ENCODE assay signal across 32 cellular contexts in the genomic region with DNA sequence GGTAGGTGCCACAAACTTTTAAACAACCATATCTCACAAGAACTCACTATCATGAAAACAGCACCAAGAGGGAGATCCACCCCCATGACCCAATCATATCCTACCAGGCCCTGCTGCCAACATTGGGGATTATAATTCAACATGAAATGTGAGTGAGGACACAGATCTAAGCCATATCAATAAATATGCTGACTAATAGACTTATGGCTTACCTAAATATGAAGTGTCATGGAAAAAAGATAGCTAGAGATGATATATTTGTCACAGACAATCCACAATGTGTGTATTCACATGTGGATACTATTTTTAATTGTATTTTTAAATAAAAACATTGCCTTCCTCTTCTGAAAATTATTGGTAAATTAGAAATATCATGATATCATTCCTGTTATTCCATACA. TPM values are rescaled to one million over a fixed set of nuclear protein-coding genes. Genes with fewer than 3 reads are reported as not detected.
"Had no signal": no experiment of that assay in that cellular context is flagged by ENCODE, and none has a peak within 500 bp of the region (broad histone marks: within the 10 kb centered on the region; RNA-seq: fewer than 3 reads in every experiment).

No MANE protein-coding gene starts in this region.

- H3K4me3 Mint-ChIP-seq: activated CD4-positive, alpha-beta memory T cell treated with anti-CD3 and anti-CD28 coated beads for 36 hours; activated CD4-positive, alpha-beta T cell treated with anti-CD3 and anti-CD28 coated beads for 36 hours; activated CD4-positive, alpha-beta T cell treated with anti-CD3 and anti-CD28 coated beads, Interleukin-2, amount 10 ng/mL, durations not matched to agents 24 days and 14 days; activated CD8-positive, alpha-beta memory T cell treated with anti-CD3 and anti-CD28 coated beads, Interleukin-2, amount 10 ng/mL, durations not matched to agents 7 days and 5 days; activated CD8-positive, alpha-beta T cell treated with anti-CD3 and anti-CD28 coated beads, Interleukin-2, amount 10 ng/mL, durations not matched to agents 7 days and 5 days; activated naive CD4-positive, alpha-beta T cell treated with anti-CD3 and anti-CD28 coated beads, Interleukin-2, amount 10 ng/mL, durations not matched to agents 7 days and 5 days; activated naive CD8-positive, alpha-beta T cell treated with anti-CD3 and anti-CD28 coated beads, Interleukin-2, amount 10 ng/mL, durations not matched to agents 7 days and 5 days; activated T-cell treated with anti-CD3 and anti-CD28 coated beads, Interleukin-2, amount 50 U/mL, for 72 hours; brain; endodermal cell; T-helper 17 cell; T-helper 2 cell treated with Interferon-gamma antibody and Interleukin-4, amounts not matched to agents 5 μg/mL and 100 μg/mL, for 36 hours had no signal

- H3K9me3 ChIP-seq: ascending aorta, breast epithelium, colonic mucosa, heart left ventricle had no signal

- H3K27me3 Mint-ChIP-seq: activated CD4-positive, alpha-beta memory T cell treated with anti-CD3 and anti-CD28 coated beads for 36 hours; activated CD4-positive, alpha-beta T cell treated with anti-CD3 and anti-CD28 coated beads for 36 hours; activated CD4-positive, alpha-beta T cell treated with anti-CD3 and anti-CD28 coated beads, Interleukin-2, amount 10 ng/mL, durations not matched to agents 24 days and 14 days; activated naive CD4-positive, alpha-beta T cell treated with anti-CD3 and anti-CD28 coated beads, Interleukin-2, amount 10 ng/mL, durations not matched to agents 7 days and 5 days; activated naive CD8-positive, alpha-beta T cell treated with anti-CD3 and anti-CD28 coated beads, Interleukin-2, amount 10 ng/mL, durations not matched to agents 7 days and 5 days; T-helper 17 cell had no signal

- H3K36me3 ChIP-seq: ascending aorta, breast epithelium, cardiac muscle cell, colonic mucosa, heart left ventricle had no signal

- H3K27ac ChIP-seq: ascending aorta, breast epithelium, cardiac muscle cell, colonic mucosa, heart left ventricle had no signal

- H3K9me3 Mint-ChIP-seq: activated CD4-positive, alpha-beta memory T cell treated with anti-CD3 and anti-CD28 coated beads for 36 hours; activated CD4-positive, alpha-beta T cell treated with anti-CD3 and anti-CD28 coated beads, Interleukin-2, amount 10 ng/mL, durations not matched to agents 24 days and 14 days; activated naive CD4-positive, alpha-beta T cell treated with anti-CD3 and anti-CD28 coated beads, Interleukin-2, amount 10 ng/mL, durations not matched to agents 7 days and 5 days; activated naive CD8-positive, alpha-beta T cell treated with anti-CD3 and anti-CD28 coated beads, Interleukin-2, amount 10 ng/mL, durations not matched to agents 7 days and 5 days; activated T-cell treated with anti-CD3 and anti-CD28 coated beads, Interleukin-2, amount 50 U/mL, for 72 hours; endodermal cell; T-helper 2 cell treated with Interferon-gamma antibody and Interleukin-4, amounts not matched to agents 5 μg/mL and 100 μg/mL, for 36 hours had no signal

- H3K4me1 ChIP-seq: ascending aorta, breast epithelium, colonic mucosa had no signal

- H3K4me1 Mint-ChIP-seq: activated CD4-positive, alpha-beta T cell treated with anti-CD3 and anti-CD28 coated beads for 36 hours; activated CD4-positive, alpha-beta T cell treated with anti-CD3 and anti-CD28 coated beads, Interleukin-2, amount 10 ng/mL, durations not matched to agents 24 days and 14 days; activated CD8-positive, alpha-beta memory T cell treated with anti-CD3 and anti-CD28 coated beads, Interleukin-2, amount 10 ng/mL, durations not matched to agents 7 days and 5 days; activated naive CD4-positive, alpha-beta T cell treated with anti-CD3 and anti-CD28 coated beads, Interleukin-2, amount 10 ng/mL, durations not matched to agents 7 days and 5 days; activated naive CD8-positive, alpha-beta T cell treated with anti-CD3 and anti-CD28 coated beads, Interleukin-2, amount 10 ng/mL, durations not matched to agents 7 days and 5 days; brain; endodermal cell; T-helper 17 cell had no signal

- H3K36me3 Mint-ChIP-seq: activated CD4-positive, alpha-beta memory T cell treated with anti-CD3 and anti-CD28 coated beads for 36 hours; activated CD8-positive, alpha-beta memory T cell treated with anti-CD3 and anti-CD28 coated beads, Interleukin-2, amount 10 ng/mL, durations not matched to agents 7 days and 5 days; activated naive CD4-positive, alpha-beta T cell treated with anti-CD3 and anti-CD28 coated beads, Interleukin-2, amount 10 ng/mL, durations not matched to agents 7 days and 5 days; activated naive CD8-positive, alpha-beta T cell treated with anti-CD3 and anti-CD28 coated beads, Interleukin-2, amount 10 ng/mL, durations not matched to agents 7 days and 5 days; brain had no signal

- DNase-seq: activated CD4-positive, alpha-beta memory T cell treated with anti-CD3 and anti-CD28 coated beads for 36 hours; activated CD4-positive, alpha-beta T cell treated with anti-CD3 and anti-CD28 coated beads for 36 hours; activated CD4-positive, alpha-beta T cell treated with anti-CD3 and anti-CD28 coated beads, Interleukin-2, amount 10 ng/mL, durations not matched to agents 24 days and 14 days; activated CD4-positive, CD25-positive, alpha-beta regulatory T cell; activated CD4-positive, CD25-positive, alpha-beta regulatory T cell treated with anti-CD3 and anti-CD28 coated beads, Interleukin-2, amount 50 U/mL, for 72 hours; activated CD8-positive, alpha-beta memory T cell treated with anti-CD3 and anti-CD28 coated beads, Interleukin-2, amount 10 ng/mL, durations not matched to agents 7 days and 5 days; activated CD8-positive, alpha-beta memory T cell treated with anti-CD3 and anti-CD28 coated beads, Interleukin-2, amount 50 U/mL, for 4 hours; activated CD8-positive, alpha-beta T cell treated with anti-CD3 and anti-CD28 coated beads, Interleukin-2, amount 10 ng/mL, durations not matched to agents 7 days and 5 days; activated gamma-delta T cell; activated naive CD4-positive, alpha-beta T cell; activated naive CD4-positive, alpha-beta T cell treated with anti-CD3 and anti-CD28 coated beads, Interleukin-2, amount 10 ng/mL, durations not matched to agents 7 days and 5 days; activated naive CD8-positive, alpha-beta T cell treated with anti-CD3 and anti-CD28 coated beads, Interleukin-2, amount 10 ng/mL, durations not matched to agents 7 days and 5 days; activated T-cell treated with anti-CD3 and anti-CD28 coated beads, Interleukin-2, amount 50 U/mL, for 1 hour; activated T-cell treated with anti-CD3 and anti-CD28 coated beads, Interleukin-2, amount 50 U/mL, for 72 hours; central memory CD4-positive, alpha-beta T cell; cerebellar nuclear complex; colonic mucosa; effector CD8-positive, alpha-beta T cell; endodermal cell; foreskin fibroblast; heart left ventricle; T-helper 1 cell; T-helper 17 cell; T1000 had no signal

- ATAC-seq: activated CD4-positive, alpha-beta T cell treated with anti-CD3 and anti-CD28 coated beads for 36 hours; activated CD8-positive, alpha-beta memory T cell treated with anti-CD3 and anti-CD28 coated beads, Interleukin-2, amount 10 ng/mL, durations not matched to agents 7 days and 5 days; activated CD8-positive, alpha-beta T cell treated with anti-CD3 and anti-CD28 coated beads, Interleukin-2, amount 10 ng/mL, durations not matched to agents 7 days and 5 days; activated naive CD4-positive, alpha-beta T cell treated with anti-CD3 and anti-CD28 coated beads, Interleukin-2, amount 50 U/mL, for 72 hours; activated T-cell treated with anti-CD3 and anti-CD28 coated beads, Interleukin-2, amount 50 U/mL, for 72 hours; esophagus mucosa; heart left ventricle; T-helper 17 cell had no signal

- H3K4me3 ChIP-seq: ascending aorta, breast epithelium, cardiac muscle cell, colonic mucosa, heart left ventricle had no signal

- H3K27me3 ChIP-seq: ascending aorta, breast epithelium, cardiac muscle cell, colonic mucosa, heart left ventricle had no signal

- H3K27ac Mint-ChIP-seq: activated CD4-positive, alpha-beta memory T cell treated with anti-CD3 and anti-CD28 coated beads for 36 hours; activated CD4-positive, alpha-beta T cell treated with anti-CD3 and anti-CD28 coated beads for 36 hours; activated CD4-positive, alpha-beta T cell treated with anti-CD3 and anti-CD28 coated beads, Interleukin-2, amount 10 ng/mL, durations not matched to agents 24 days and 14 days; activated CD8-positive, alpha-beta memory T cell treated with anti-CD3 and anti-CD28 coated beads, Interleukin-2, amount 10 ng/mL, durations not matched to agents 7 days and 5 days; activated CD8-positive, alpha-beta T cell treated with anti-CD3 and anti-CD28 coated beads, Interleukin-2, amount 10 ng/mL, durations not matched to agents 7 days and 5 days; activated naive CD4-positive, alpha-beta T cell treated with anti-CD3 and anti-CD28 coated beads, Interleukin-2, amount 10 ng/mL, durations not matched to agents 7 days and 5 days; activated naive CD4-positive, alpha-beta T cell treated with anti-CD3 and anti-CD28 coated beads, Interleukin-2, amount 50 U/mL, for 72 hours; activated naive CD8-positive, alpha-beta T cell treated with anti-CD3 and anti-CD28 coated beads, Interleukin-2, amount 10 ng/mL, durations not matched to agents 7 days and 5 days; activated T-cell treated with anti-CD3 and anti-CD28 coated beads, Interleukin-2, amount 50 U/mL, for 72 hours; brain; endodermal cell; T-helper 17 cell; T-helper 2 cell treated with Interferon-gamma antibody and Interleukin-4, amounts not matched to agents 5 μg/mL and 100 μg/mL, for 36 hours had no signal

- FAIRE-seq: frontal cortex had no signal

RNA-seq across cellular contexts. Expression of gene RAB38, which starts 38.2 kb away (rescaled TPM):
- total RNA-seq: ascending aorta had no signal
